In genomic region chr12:38370311-38370710, GRCh38 we compare ENCODE assay signal across 20 cellular contexts.
"Had no signal": no experiment of that assay in that cellular context is flagged by ENCODE, and none has a peak within 500 bp of the region (broad histone marks: within the 10 kb centered on the region; RNA-seq: fewer than 3 reads in every experiment).

No MANE protein-coding gene starts in this region.

- H3K4me1 ChIP-seq: esophagus muscularis mucosa, foreskin keratinocyte, gastrocnemius medialis, heart right ventricle, left lung, lower lobe of right lung had no signal

- H3K4me1 Mint-ChIP-seq: memory B cell; naive thymus-derived CD4-positive, alpha-beta T cell had no signal

- DNase-seq: dermis blood vessel endothelial cell; dorsolateral prefrontal cortex; effector CD4-positive, alpha-beta T cell; effector memory CD4-positive, alpha-beta T cell; foreskin keratinocyte; gastrocnemius medialis; glutamatergic neuron; head of caudate nucleus; heart right ventricle; hippocampal formation; left cardiac atrium; left lung; left ventricle myocardium superior; lower lobe of right lung; mesendoderm; midbrain; naive thymus-derived CD4-positive, alpha-beta T cell had no signal

- H3K4me3 ChIP-seq: coronary artery, dorsolateral prefrontal cortex, esophagus muscularis mucosa, gastrocnemius medialis, heart right ventricle, left lung, lower lobe of right lung had no signal

- H3K27me3 Mint-ChIP-seq: memory B cell; naive thymus-derived CD4-positive, alpha-beta T cell had no signal

- H3K4me3 Mint-ChIP-seq: memory B cell; naive thymus-derived CD4-positive, alpha-beta T cell had no signal

- H3K36me3 Mint-ChIP-seq: memory B cell; naive thymus-derived CD4-positive, alpha-beta T cell had no signal

- H3K9me3 ChIP-seq: esophagus muscularis mucosa, gastrocnemius medialis, heart right ventricle, lower lobe of right lung had no signal

- H3K36me3 ChIP-seq: esophagus muscularis mucosa, gastrocnemius medialis, heart right ventricle, left lung, lower lobe of right lung had no signal

- H3K27me3 ChIP-seq: dorsolateral prefrontal cortex, esophagus muscularis mucosa, foreskin keratinocyte, gastrocnemius medialis, heart right ventricle, left lung had no signal

- H3K27ac ChIP-seq: coronary artery, dorsolateral prefrontal cortex, esophagus muscularis mucosa, foreskin keratinocyte, gastrocnemius medialis, heart right ventricle, left lung, lower lobe of right lung had no signal

- ATAC-seq: foreskin keratinocyte; gastrocnemius medialis; heart right ventricle; left cardiac atrium; left lung; left ventricle myocardium superior; lower lobe of right lung; naive thymus-derived CD4-positive, alpha-beta T cell had no signal

- H3K27ac Mint-ChIP-seq: memory B cell; naive thymus-derived CD4-positive, alpha-beta T cell had no signal
